ENCODE assay signal across 1 cellular context in the genomic region with DNA sequence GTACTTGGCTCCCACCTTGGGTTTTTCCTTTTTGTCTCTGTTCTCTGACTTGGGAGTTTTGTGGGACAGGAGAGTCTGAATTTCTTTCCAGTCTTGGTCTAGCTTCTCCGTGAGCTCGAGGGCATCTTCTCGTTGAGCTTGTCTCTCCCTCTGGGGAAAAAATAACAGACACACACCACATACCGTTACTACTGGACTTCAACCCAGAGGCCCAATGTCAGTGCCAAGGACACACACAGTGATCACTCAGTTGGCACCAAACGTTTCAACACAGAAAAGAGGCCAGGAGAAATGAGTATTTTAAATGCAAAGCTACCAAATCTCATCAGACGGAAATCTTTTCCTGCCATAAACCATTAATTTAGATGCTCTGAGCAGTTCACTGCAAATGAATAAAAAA.
A peak's percentile ranks its signal among the peaks of the same experiment; 100 is the strongest.
TF ChIP-seq lines count a peak whose summit lies in the region.

No MANE protein-coding gene starts in this region.

TF ChIP-seq in HepG2, 621 proteins besides CTCF, POLR2A, EP300 and RAD21:
- no peak for TF ChIP-seq ZNF121 (CRISPR knock-in tag; IDR thresholded peaks at IDR 0.05)
- TF ChIP-seq, protein P1, sequence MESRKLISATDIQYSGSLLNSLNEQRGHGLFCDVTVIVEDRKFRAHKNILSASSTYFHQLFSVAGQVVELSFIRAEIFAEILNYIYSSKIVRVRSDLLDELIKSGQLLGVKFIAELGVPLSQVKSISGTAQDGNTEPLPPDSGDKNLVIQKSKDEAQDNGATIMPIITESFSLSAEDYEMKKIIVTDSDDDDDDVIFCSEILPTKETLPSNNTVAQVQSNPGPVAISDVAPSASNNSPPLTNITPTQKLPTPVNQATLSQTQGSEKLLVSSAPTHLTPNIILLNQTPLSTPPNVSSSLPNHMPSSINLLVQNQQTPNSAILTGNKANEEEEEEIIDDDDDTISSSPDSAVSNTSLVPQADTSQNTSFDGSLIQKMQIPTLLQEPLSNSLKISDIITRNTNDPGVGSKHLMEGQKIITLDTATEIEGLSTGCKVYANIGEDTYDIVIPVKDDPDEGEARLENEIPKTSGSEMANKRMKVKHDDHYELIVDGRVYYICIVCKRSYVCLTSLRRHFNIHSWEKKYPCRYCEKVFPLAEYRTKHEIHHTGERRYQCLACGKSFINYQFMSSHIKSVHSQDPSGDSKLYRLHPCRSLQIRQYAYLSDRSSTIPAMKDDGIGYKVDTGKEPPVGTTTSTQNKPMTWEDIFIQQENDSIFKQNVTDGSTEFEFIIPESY (CRISPR knock-in tag; IDR thresholded peaks at IDR 0.05), result peak; percentile 55; the same call in 1 of the 2 replicates
TF ChIP-seq in HepG2: peak in this region for 1.
